ENCODE assay signal across 1 cellular context in the genomic region with DNA sequence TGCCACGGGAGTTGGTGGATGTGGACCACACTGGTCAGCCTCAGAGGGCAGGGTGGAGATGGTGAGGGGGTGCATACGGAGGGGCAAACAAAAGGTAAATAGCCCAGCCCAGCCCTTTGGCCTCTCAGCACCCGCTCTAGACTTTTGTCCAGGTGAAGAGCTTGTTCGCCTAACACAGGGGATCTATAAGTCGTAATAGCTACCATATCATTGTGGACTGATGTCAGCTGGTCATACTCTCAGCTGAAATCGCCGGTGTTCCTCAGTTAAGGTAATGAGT.
TF ChIP-seq lines count a peak whose summit lies in the region.

No MANE protein-coding gene starts in this region.

TF ChIP-seq in H1, 55 proteins besides CTCF, POLR2A, EP300 and RAD21 (continued from another document):
- TF ChIP-seq, protein P1, sequence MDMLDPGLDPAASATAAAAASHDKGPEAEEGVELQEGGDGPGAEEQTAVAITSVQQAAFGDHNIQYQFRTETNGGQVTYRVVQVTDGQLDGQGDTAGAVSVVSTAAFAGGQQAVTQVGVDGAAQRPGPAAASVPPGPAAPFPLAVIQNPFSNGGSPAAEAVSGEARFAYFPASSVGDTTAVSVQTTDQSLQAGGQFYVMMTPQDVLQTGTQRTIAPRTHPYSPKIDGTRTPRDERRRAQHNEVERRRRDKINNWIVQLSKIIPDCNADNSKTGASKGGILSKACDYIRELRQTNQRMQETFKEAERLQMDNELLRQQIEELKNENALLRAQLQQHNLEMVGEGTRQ (IDR thresholded peaks at IDR 0.05; ENCODE audit: low read length): no peak
- TF ChIP-seq CEBPB (IDR thresholded peaks at IDR 0.05; ENCODE audit: low read depth, low read length): no peak
- TF ChIP-seq TAF1 (IDR thresholded peaks at IDR 0.05; ENCODE audit: low read depth, low read length): no peak
- no peak for TF ChIP-seq CTBP2 (IDR thresholded peaks at IDR 0.05; ENCODE audit: borderline replicate concordance, insufficient read depth, insufficient read length, low read length)
- TF ChIP-seq SP1 (IDR thresholded peaks at IDR 0.05; ENCODE audit: low read depth, low read length): no peak
- no peak for TF ChIP-seq BACH1 (IDR thresholded peaks at IDR 0.05; ENCODE audit: low read length)
- no peak for TF ChIP-seq EGR1 (IDR thresholded peaks at IDR 0.05; ENCODE audit: borderline replicate concordance, low read depth, low read length)
- no peak for TF ChIP-seq KDM1A (IDR thresholded peaks at IDR 0.05; ENCODE audit: borderline replicate concordance, low read length)
- TF ChIP-seq YY1 (IDR thresholded peaks at IDR 0.05; ENCODE audit: low read depth, low read length): no peak
- no peak for TF ChIP-seq SP2 (IDR thresholded peaks at IDR 0.05; ENCODE audit: low read length)
